ENCODE assay signal across 1 cellular context in the genomic region with DNA sequence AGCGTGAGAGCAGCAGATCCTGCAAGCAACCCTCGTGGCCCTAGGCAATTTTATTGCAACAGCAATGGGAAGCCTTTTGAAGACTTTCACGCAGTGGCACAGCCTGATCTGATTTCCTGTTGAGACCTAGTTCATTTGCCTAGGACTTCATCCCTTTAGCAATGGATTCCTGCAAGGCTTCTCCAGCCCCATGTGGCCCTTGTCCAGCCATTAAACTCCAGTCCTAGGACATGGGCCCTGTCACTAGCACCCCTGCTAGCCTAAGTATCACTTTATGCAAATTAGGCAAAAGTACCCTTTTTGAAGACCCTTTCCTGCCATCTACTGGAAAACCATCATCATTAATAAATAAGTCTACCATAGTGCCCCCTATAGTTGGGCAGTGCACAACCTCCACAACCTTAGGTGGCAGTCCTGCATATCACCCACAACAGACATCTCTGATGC.
TF ChIP-seq lines count a peak whose summit lies in the region.

No MANE protein-coding gene starts in this region.

TF ChIP-seq in GM23338, 12 proteins besides CTCF, POLR2A, EP300 and RAD21 (continued from another document):
- TF ChIP-seq REST (IDR thresholded peaks at IDR 0.05; ENCODE audit: unreplicated experiment): no peak
- no peak for TF ChIP-seq ETS1 (IDR thresholded peaks at IDR 0.05)
- TF ChIP-seq NANOG (IDR thresholded peaks at IDR 0.05; ENCODE audit: borderline replicate concordance): no peak; the same call in 1 of the 2 replicates
